ENCODE assay signal across 1 cellular context in genomic region chr10:69408318-69409175, GRCh38.
TF ChIP-seq lines count a peak whose summit lies in the region.

No MANE protein-coding gene starts in this region.

TF ChIP-seq in K562, 482 proteins besides CTCF, POLR2A, EP300 and RAD21 (continued from another document and continues in another):
- TF ChIP-seq REST (CRISPR knock-in tag; IDR thresholded peaks at IDR 0.05; ENCODE audit: low read depth) (no peak), PKNOX1 (IDR thresholded peaks at IDR 0.05) (no peak), XRCC3 (IDR thresholded peaks at IDR 0.05) (no peak), ZNF445 (CRISPR knock-in tag; IDR thresholded peaks at IDR 0.05; ENCODE audit: low read depth) (no peak), ZBTB2 (IDR thresholded peaks at IDR 0.05) (0 out of 2 replicates have a peak, but pooled peaks have one; percentile 14), USF1 (CRISPR knock-in tag; IDR thresholded peaks at IDR 0.05) (no peak), SP1 (CRISPR knock-in tag; IDR thresholded peaks at IDR 0.05) (peak; percentile 92), HNRNPLL (IDR thresholded peaks at IDR 0.05; ENCODE audit: low read depth, low read length, poor library complexity, severe bottlenecking) (no peak), ADNP (tag; IDR thresholded peaks at IDR 0.05) (0 out of 2 replicates have a peak, but pooled peaks have one; percentile 43), TEAD2 (tag; IDR thresholded peaks at IDR 0.05) (no peak), ZNF766 (CRISPR knock-in tag; conservative IDR thresholded peaks at IDR 0.05) (no peak), SRSF7 (optimal IDR thresholded peaks at IDR 0.05; ENCODE audit: low read depth, low read length) (no peak), CHD7 (IDR thresholded peaks at IDR 0.05; ENCODE audit: low read depth, low read length) (no peak), UBTF (IDR thresholded peaks at IDR 0.05; ENCODE audit: borderline replicate concordance in 1 of 2, low read depth in 2 of 2, low read length in 2 of 2) (peak in 1 of 2 experiments; percentile 62; a peak in 1 of 4 replicates), STAT5A (IDR thresholded peaks at IDR 0.05; ENCODE audit: borderline replicate concordance, low read length) (no peak), IRF9 (tag; IDR thresholded peaks at IDR 0.05) (no peak), BDP1 (IDR thresholded peaks at IDR 0.05; ENCODE audit: insufficient read depth, insufficient read length) (no peak), BCLAF1 (IDR thresholded peaks at IDR 0.05; ENCODE audit: borderline replicate concordance in 1 of 2, control insufficient read depth in 1 of 2, low read depth in 2 of 2, low read length in 1 of 2) (no peak), TAL1 (IDR thresholded peaks at IDR 0.05) (no peak), BMI1 (IDR thresholded peaks at IDR 0.05; ENCODE audit: low read length) (no peak), PCBP2 (IDR thresholded peaks at IDR 0.05; ENCODE audit: low read depth, low read length, poor library complexity, severe bottlenecking) (no peak), ZNF347 (CRISPR knock-in tag; IDR thresholded peaks at IDR 0.05; ENCODE audit: low read depth) (no peak), RBM25 (IDR thresholded peaks at IDR 0.05; ENCODE audit: low read depth, low read length, severe bottlenecking) (no peak), ZNF184 (CRISPR knock-in tag; IDR thresholded peaks at IDR 0.05) (no peak)
